7 cellular contexts compared by ENCODE assay signal in the genomic region with DNA sequence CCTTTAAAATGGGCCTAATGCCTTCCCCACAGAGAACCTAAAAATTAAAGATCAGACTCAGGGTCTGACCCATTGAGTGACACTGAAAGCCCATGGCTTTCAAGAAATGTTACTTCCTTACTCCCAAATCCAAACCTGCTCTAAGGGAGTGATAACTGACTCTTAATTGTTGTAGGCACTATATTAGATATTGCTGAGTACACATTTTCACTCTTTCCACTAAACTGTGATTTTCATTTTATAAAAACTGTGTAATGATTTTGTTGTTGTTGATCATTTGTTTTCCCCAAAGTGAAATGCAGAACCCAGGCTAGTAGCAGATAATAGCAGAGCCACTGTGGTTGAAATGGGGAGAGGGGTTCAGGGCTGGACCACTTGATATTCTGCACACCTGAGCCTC.
"Had no signal": no experiment of that assay in that cellular context is flagged by ENCODE, and none has a peak within 500 bp of the region (broad histone marks: within the 10 kb centered on the region; RNA-seq: fewer than 3 reads in every experiment).

No MANE protein-coding gene starts in this region.

- DNase-seq: Karpas-422, Kasumi-1, KBM-7, KG1 had no signal

- H3K27ac ChIP-seq: HL-60, KMS-11 had no signal

- FAIRE-seq: HTR-8/SVneo had no signal

- H3K4me2 ChIP-seq: KMS-11 had no signal

- H3K9ac ChIP-seq: KMS-11 had no signal
